In the genomic region with DNA sequence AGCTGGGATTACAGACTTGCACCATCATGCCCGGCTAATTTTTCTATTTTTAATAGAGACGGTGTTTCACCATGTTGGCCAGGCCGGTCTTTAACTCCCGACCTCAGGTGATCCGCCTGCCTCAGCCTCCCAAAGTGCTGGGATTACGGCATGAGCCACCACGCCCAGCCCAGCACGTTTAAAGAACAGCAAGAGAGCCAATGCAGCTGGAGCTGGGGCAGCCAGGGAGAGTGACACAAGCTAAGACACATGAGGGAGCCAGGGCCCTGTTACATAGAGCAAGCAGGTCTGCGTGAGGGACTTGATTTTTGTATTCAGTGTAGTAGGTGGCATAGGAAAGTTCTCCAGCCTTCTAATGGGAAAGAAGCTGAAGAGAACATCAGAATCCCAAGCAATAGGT, we compare ENCODE assay signal across 39 cellular contexts. TPM values are rescaled to one million over a fixed set of nuclear protein-coding genes. Genes with fewer than 3 reads are reported as not detected.
"Had no signal": no experiment of that assay in that cellular context is flagged by ENCODE, and none has a peak within 500 bp of the region (broad histone marks: within the 10 kb centered on the region; RNA-seq: fewer than 3 reads in every experiment).

No MANE protein-coding gene starts in this region.

- H3K4me3 Mint-ChIP-seq: activated CD4-positive, alpha-beta memory T cell treated with anti-CD3 and anti-CD28 coated beads for 36 hours; activated CD4-positive, alpha-beta T cell treated with anti-CD3 and anti-CD28 coated beads for 36 hours; activated CD4-positive, alpha-beta T cell treated with anti-CD3 and anti-CD28 coated beads, Interleukin-2, amount 10 ng/mL, durations not matched to agents 24 days and 14 days; activated CD8-positive, alpha-beta memory T cell treated with anti-CD3 and anti-CD28 coated beads, Interleukin-2, amount 10 ng/mL, durations not matched to agents 7 days and 5 days; activated CD8-positive, alpha-beta T cell treated with anti-CD3 and anti-CD28 coated beads, Interleukin-2, amount 10 ng/mL, durations not matched to agents 7 days and 5 days; activated naive CD8-positive, alpha-beta T cell; activated T-helper 1 cell treated with anti-CD3 and anti-CD28 coated beads, Interleukin-12 subunit alpha, Interleukin-12 subunit beta, Interleukin-2, Interleukin-4 antibody, amounts not matched to agents 30 ng/mL and 10 ng/mL and 1 ng/mL, durations not matched to agents 14 hours and 24 hours and 36 hours; T-helper 17 cell; T-helper 2 cell treated with Interferon-gamma antibody and Interleukin-4, amounts not matched to agents 5 μg/mL and 100 μg/mL, for 36 hours had no signal

- H3K36me3 Mint-ChIP-seq: activated CD4-positive, alpha-beta memory T cell treated with anti-CD3 and anti-CD28 coated beads for 36 hours; activated CD8-positive, alpha-beta memory T cell treated with anti-CD3 and anti-CD28 coated beads, Interleukin-2, amount 10 ng/mL, durations not matched to agents 7 days and 5 days; activated naive CD8-positive, alpha-beta T cell had no signal

- H3K4me3 ChIP-seq: adrenal gland, body of pancreas, colonic mucosa, esophagus squamous epithelium, gastroesophageal sphincter, heart right ventricle had no signal

- H3K4me1 ChIP-seq: adrenal gland, body of pancreas, colonic mucosa, esophagus squamous epithelium, gastroesophageal sphincter had no signal

- H3K36me3 ChIP-seq: adrenal gland, colonic mucosa, esophagus squamous epithelium, gastroesophageal sphincter, heart right ventricle had no signal

- H3K27ac Mint-ChIP-seq: activated CD4-positive, alpha-beta memory T cell treated with anti-CD3 and anti-CD28 coated beads for 36 hours; activated CD4-positive, alpha-beta T cell treated with anti-CD3 and anti-CD28 coated beads for 36 hours; activated CD4-positive, alpha-beta T cell treated with anti-CD3 and anti-CD28 coated beads, Interleukin-2, amount 10 ng/mL, durations not matched to agents 24 days and 14 days; activated CD8-positive, alpha-beta memory T cell treated with anti-CD3 and anti-CD28 coated beads, Interleukin-2, amount 10 ng/mL, durations not matched to agents 7 days and 5 days; activated CD8-positive, alpha-beta T cell treated with anti-CD3 and anti-CD28 coated beads, Interleukin-2, amount 10 ng/mL, durations not matched to agents 7 days and 5 days; activated naive CD8-positive, alpha-beta T cell; activated T-helper 1 cell treated with anti-CD3 and anti-CD28 coated beads, Interleukin-12 subunit alpha, Interleukin-12 subunit beta, Interleukin-2, Interleukin-4 antibody, amounts not matched to agents 30 ng/mL and 10 ng/mL and 1 ng/mL, durations not matched to agents 14 hours and 24 hours and 36 hours; activated T-helper 2 cell treated with anti-CD3 and anti-CD28 coated beads, Interferon-gamma antibody, Interleukin-2, Interleukin-4, amounts not matched to agents 10 μg/mL and 5 μg/mL and 100 μg/mL, durations not matched to agents 14 hours and 24 hours and 36 hours; T-helper 17 cell; T-helper 2 cell treated with Interferon-gamma antibody and Interleukin-4, amounts not matched to agents 5 μg/mL and 100 μg/mL, for 36 hours had no signal

- H3K27ac ChIP-seq: adrenal gland, body of pancreas, colonic mucosa, epithelial cell of prostate, esophagus squamous epithelium, gastroesophageal sphincter, heart right ventricle had no signal

- ATAC-seq: activated CD4-positive, alpha-beta T cell treated with anti-CD3 and anti-CD28 coated beads for 36 hours; activated CD8-positive, alpha-beta memory T cell treated with anti-CD3 and anti-CD28 coated beads, Interleukin-2, amount 10 ng/mL, durations not matched to agents 7 days and 5 days; activated CD8-positive, alpha-beta T cell treated with anti-CD3 and anti-CD28 coated beads, Interleukin-2, amount 10 ng/mL, durations not matched to agents 7 days and 5 days; body of pancreas; gastroesophageal sphincter; heart right ventricle; T-helper 17 cell had no signal

- H3K9me3 Mint-ChIP-seq: activated T-helper 1 cell treated with anti-CD3 and anti-CD28 coated beads, Interleukin-12 subunit alpha, Interleukin-12 subunit beta, Interleukin-2, Interleukin-4 antibody, amounts not matched to agents 30 ng/mL and 10 ng/mL and 1 ng/mL, durations not matched to agents 14 hours and 24 hours and 36 hours; activated T-helper 2 cell treated with anti-CD3 and anti-CD28 coated beads, Interferon-gamma antibody, Interleukin-2, Interleukin-4, amounts not matched to agents 10 μg/mL and 5 μg/mL and 100 μg/mL, durations not matched to agents 14 hours and 24 hours and 36 hours; T-helper 2 cell treated with Interferon-gamma antibody and Interleukin-4, amounts not matched to agents 5 μg/mL and 100 μg/mL, for 36 hours had no signal

- DNase-seq: activated CD4-positive, alpha-beta memory T cell treated with anti-CD3 and anti-CD28 coated beads for 36 hours; activated CD4-positive, alpha-beta T cell treated with anti-CD3 and anti-CD28 coated beads for 36 hours; activated CD4-positive, alpha-beta T cell treated with anti-CD3 and anti-CD28 coated beads, Interleukin-2, amount 10 ng/mL, durations not matched to agents 24 days and 14 days; activated CD4-positive, CD25-positive, alpha-beta regulatory T cell; activated CD4-positive, CD25-positive, alpha-beta regulatory T cell treated with anti-CD3 and anti-CD28 coated beads, Interleukin-2, amount 50 U/mL, for 72 hours; activated CD8-positive, alpha-beta memory T cell treated with anti-CD3 and anti-CD28 coated beads, Interleukin-2, amount 10 ng/mL, durations not matched to agents 7 days and 5 days; activated CD8-positive, alpha-beta memory T cell treated with anti-CD3 and anti-CD28 coated beads, Interleukin-2, amount 50 U/mL, for 4 hours; activated CD8-positive, alpha-beta T cell treated with anti-CD3 and anti-CD28 coated beads, Interleukin-2, amount 10 ng/mL, durations not matched to agents 7 days and 5 days; activated gamma-delta T cell treated with Interleukin-2 at 50 U/mL for 16 hours; activated naive CD4-positive, alpha-beta T cell treated with anti-CD3 and anti-CD28 coated beads, Interleukin-2, amount 50 U/mL, for 16 hours; activated naive CD4-positive, alpha-beta T cell treated with Interleukin-2 at 50 U/mL for 16 hours; activated T-cell treated with anti-CD3 and anti-CD28 coated beads, Interleukin-2, amount 50 U/mL, for 1 hour; activated T-cell treated with anti-CD3 and anti-CD28 coated beads, Interleukin-2, amount 50 U/mL, for 48 hours; adrenal gland; amygdala; aorta; body of pancreas; central memory CD4-positive, alpha-beta T cell; cerebellar nuclear complex; colonic mucosa; effector CD8-positive, alpha-beta T cell; esophagus squamous epithelium; foreskin melanocyte; heart right ventricle; T-helper 1 cell; T-helper 17 cell; T1000 had no signal

- H3K27me3 ChIP-seq: adrenal gland, body of pancreas, colonic mucosa had no signal

- H3K4me1 Mint-ChIP-seq: activated CD4-positive, alpha-beta T cell treated with anti-CD3 and anti-CD28 coated beads for 36 hours had no signal

RNA-seq across cellular contexts. Expression of gene WNT9B, which starts 49.9 kb away (rescaled TPM):
- total RNA-seq: activated CD4-positive, alpha-beta memory T cell treated with anti-CD3 and anti-CD28 coated beads for 36 hours; activated CD4-positive, alpha-beta T cell treated with anti-CD3 and anti-CD28 coated beads for 36 hours; activated CD4-positive, alpha-beta T cell treated with anti-CD3 and anti-CD28 coated beads, Interleukin-2, amount 10 ng/mL, durations not matched to agents 24 days and 14 days; activated CD8-positive, alpha-beta memory T cell treated with anti-CD3 and anti-CD28 coated beads for 36 hours; activated CD8-positive, alpha-beta memory T cell treated with anti-CD3 and anti-CD28 coated beads, Interleukin-2, amount 10 ng/mL, durations not matched to agents 7 days and 5 days; activated CD8-positive, alpha-beta T cell treated with anti-CD3 and anti-CD28 coated beads, Interleukin-2, amount 10 ng/mL, durations not matched to agents 7 days and 5 days; activated T-helper 1 cell treated with anti-CD3 and anti-CD28 coated beads, Interleukin-12 subunit alpha, Interleukin-12 subunit beta, Interleukin-2, Interleukin-4 antibody, amounts not matched to agents 30 ng/mL and 10 ng/mL and 1 ng/mL, durations not matched to agents 14 hours and 24 hours and 36 hours; activated T-helper 2 cell treated with anti-CD3 and anti-CD28 coated beads, Interferon-gamma antibody, Interleukin-2, Interleukin-4, amounts not matched to agents 10 μg/mL and 5 μg/mL and 100 μg/mL, durations not matched to agents 14 hours and 24 hours and 36 hours; body of pancreas; colonic mucosa; dermis microvascular lymphatic vessel endothelial cell; endothelial cell of umbilical vein; fibroblast of lung; fibroblast of villous mesenchyme; glomerular endothelial cell; T-helper 17 cell had no signal
- polyA plus RNA-seq: endothelial cell of umbilical vein, fibroblast of lung had no signal
